In the genomic region with DNA sequence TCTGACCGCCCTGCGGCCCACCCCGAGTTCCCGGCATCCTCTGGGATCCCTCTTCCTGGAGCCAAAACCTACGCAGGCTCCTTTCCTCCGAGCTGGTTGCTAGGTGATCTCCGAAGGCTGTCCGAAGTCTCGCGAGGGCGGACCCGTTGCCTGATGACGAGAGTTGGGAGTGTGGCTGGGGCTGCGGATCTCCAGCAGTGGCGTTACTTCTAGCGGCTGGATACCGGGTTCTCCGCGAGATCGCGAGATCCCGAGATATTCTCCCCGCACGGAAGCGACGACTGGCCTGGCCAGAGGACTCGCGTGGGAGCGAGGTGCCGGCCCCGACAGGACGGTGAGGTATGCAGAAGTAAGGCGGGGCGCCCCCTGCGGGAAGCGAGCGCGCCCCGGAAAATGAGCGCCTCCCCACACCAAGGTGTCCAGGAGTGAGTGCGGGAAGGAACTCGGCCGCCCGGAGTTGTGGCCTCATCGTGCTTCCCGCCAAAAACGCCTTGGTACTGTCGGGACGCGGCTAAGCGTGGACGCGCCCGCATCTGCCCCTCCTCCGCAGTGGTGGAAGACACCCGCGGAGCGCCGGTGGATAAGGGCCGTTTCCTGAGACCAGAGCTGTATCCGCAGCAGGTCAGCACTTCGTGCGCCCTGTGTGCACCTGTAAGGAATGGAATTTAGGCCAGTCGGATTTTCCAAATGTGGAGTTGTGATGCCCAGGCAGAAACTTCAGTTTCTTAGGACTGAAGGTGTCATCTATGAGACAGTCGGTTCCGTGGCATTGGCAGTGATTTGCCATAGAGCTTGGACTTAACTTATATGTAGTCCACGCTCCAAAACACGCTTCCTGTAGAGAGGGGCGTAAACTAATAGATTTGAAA, we compare ENCODE assay signal across 1 cellular context.
A peak's percentile ranks its signal among the peaks of the same experiment; 100 is the strongest.
TF ChIP-seq lines count a peak whose summit lies in the region.

A gene (plus strand): TSS at position 146 of the 869 bp plus-strand sequence. CDS start 1,426 bp downstream, outside the sequence.

TF ChIP-seq in HepG2, 621 proteins besides CTCF, POLR2A, EP300 and RAD21 (continued from another document and continues in another):
- TF ChIP-seq, protein P1, sequence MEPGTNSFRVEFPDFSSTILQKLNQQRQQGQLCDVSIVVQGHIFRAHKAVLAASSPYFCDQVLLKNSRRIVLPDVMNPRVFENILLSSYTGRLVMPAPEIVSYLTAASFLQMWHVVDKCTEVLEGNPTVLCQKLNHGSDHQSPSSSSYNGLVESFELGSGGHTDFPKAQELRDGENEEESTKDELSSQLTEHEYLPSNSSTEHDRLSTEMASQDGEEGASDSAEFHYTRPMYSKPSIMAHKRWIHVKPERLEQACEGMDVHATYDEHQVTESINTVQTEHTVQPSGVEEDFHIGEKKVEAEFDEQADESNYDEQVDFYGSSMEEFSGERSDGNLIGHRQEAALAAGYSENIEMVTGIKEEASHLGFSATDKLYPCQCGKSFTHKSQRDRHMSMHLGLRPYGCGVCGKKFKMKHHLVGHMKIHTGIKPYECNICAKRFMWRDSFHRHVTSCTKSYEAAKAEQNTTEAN (CRISPR knock-in tag; conservative IDR thresholded peaks at IDR 0.05): no peak; the same call in 1 of the 2 replicates
- TF ChIP-seq, protein P2, sequence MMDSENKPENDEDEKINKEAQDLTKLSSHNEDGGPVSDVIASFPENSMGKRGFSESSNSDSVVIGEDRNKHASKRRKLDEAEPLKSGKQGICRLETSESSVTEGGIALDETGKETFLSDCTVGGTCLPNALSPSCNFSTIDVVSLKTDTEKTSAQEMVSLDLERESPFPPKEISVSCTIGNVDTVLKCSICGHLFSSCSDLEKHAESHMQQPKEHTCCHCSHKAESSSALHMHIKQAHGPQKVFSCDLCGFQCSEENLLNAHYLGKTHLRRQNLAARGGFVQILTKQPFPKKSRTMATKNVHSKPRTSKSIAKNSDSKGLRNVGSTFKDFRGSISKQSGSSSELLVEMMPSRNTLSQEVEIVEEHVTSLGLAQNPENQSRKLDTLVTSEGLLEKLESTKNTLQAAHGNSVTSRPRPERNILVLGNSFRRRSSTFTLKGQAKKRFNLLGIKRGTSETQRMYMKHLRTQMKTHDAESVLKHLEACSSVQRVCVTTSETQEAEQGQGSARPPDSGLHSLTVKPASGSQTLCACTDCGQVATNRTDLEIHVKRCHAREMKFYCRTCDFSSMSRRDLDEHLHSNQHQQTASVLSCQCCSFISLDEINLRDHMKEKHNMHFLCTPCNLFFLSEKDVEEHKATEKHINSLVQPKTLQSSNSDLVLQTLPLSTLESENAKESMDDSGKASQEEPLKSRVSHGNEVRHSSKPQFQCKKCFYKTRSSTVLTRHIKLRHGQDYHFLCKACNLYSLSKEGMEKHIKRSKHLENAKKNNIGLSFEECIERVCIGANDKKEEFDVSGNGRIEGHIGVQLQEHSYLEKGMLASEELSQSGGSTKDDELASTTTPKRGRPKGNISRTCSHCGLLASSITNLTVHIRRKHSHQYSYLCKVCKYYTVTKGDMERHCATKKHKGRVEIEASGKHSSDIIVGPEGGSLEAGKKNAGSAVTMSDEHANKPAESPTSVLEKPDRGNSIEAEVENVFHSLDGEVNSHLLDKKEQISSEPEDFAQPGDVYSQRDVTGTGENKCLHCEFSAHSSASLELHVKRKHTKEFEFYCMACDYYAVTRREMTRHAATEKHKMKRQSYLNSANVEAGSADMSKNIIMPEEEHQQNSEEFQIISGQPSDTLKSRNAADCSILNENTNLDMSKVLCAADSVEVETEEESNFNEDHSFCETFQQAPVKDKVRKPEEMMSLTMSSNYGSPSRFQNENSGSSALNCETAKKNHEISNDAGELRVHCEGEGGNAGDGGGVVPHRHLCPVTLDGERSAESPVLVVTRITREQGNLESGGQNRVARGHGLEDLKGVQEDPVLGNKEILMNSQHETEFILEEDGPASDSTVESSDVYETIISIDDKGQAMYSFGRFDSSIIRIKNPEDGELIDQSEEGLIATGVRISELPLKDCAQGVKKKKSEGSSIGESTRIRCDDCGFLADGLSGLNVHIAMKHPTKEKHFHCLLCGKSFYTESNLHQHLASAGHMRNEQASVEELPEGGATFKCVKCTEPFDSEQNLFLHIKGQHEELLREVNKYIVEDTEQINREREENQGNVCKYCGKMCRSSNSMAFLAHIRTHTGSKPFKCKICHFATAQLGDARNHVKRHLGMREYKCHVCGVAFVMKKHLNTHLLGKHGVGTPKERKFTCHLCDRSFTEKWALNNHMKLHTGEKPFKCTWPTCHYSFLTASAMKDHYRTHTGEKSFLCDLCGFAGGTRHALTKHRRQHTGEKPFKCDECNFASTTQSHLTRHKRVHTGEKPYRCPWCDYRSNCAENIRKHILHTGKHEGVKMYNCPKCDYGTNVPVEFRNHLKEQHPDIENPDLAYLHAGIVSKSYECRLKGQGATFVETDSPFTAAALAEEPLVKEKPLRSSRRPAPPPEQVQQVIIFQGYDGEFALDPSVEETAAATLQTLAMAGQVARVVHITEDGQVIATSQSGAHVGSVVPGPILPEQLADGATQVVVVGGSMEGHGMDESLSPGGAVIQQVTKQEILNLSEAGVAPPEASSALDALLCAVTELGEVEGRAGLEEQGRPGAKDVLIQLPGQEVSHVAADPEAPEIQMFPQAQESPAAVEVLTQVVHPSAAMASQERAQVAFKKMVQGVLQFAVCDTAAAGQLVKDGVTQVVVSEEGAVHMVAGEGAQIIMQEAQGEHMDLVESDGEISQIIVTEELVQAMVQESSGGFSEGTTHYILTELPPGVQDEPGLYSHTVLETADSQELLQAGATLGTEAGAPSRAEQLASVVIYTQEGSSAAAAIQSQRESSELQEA (CRISPR knock-in tag; IDR thresholded peaks at IDR 0.05; ENCODE audit: not compliant biosample characterization): peak; percentile 80
- TF ChIP-seq ZNF34 (CRISPR knock-in tag; IDR thresholded peaks at IDR 0.05; ENCODE audit: borderline replicate concordance) (peak; percentile 90; the same call in 1 of the 2 replicates), ZKSCAN5 (CRISPR knock-in tag; IDR thresholded peaks at IDR 0.05) (no peak), MXI1 (IDR thresholded peaks at IDR 0.05; ENCODE audit: borderline replicate concordance, low read depth, low read length) (peak; percentile 45; the same call in 1 of the 3 replicates), RNF2 (conservative IDR thresholded peaks at IDR 0.05; ENCODE audit: low read depth) (peak; percentile 40; the same call in 1 of the 2 replicates), ZNF350 (CRISPR knock-in tag; IDR thresholded peaks at IDR 0.05; ENCODE audit: borderline replicate concordance, low read depth) (peak; percentile 65; the same call in 1 of the 2 replicates), TP53 (CRISPR knock-in tag; conservative IDR thresholded peaks at IDR 0.05) (no peak), KDM1A (CRISPR knock-in tag; IDR thresholded peaks at IDR 0.05) (no peak), MTF2 (CRISPR knock-in tag; IDR thresholded peaks at IDR 0.05; ENCODE audit: borderline replicate concordance) (no peak), CBX2 (IDR thresholded peaks at IDR 0.05; ENCODE audit: low read depth, low read length) (no peak), CBX2 (CRISPR knock-in tag; IDR thresholded peaks at IDR 0.05; ENCODE audit: low read depth) (no peak), ELF1 (CRISPR knock-in tag; IDR thresholded peaks at IDR 0.05) (peak; percentile 86), MEIS2 (CRISPR knock-in tag; IDR thresholded peaks at IDR 0.05) (no peak), CCDC6 (CRISPR knock-in tag; IDR thresholded peaks at IDR 0.05) (peak; percentile 93), HNF4G (IDR thresholded peaks at IDR 0.05; ENCODE audit: borderline replicate concordance, low read depth, low read length) (no peak), HNF4G (CRISPR knock-in tag; IDR thresholded peaks at IDR 0.05; ENCODE audit: borderline replicate concordance, low read depth) (no peak), ZFAT (CRISPR knock-in tag; conservative IDR thresholded peaks at IDR 0.05) (no peak), NR2F2 (IDR thresholded peaks at IDR 0.05; ENCODE audit: borderline replicate concordance, low read depth) (0 out of 2 replicates have a peak, but pooled peaks have one; percentile 21), ZNF263 (CRISPR knock-in tag; IDR thresholded peaks at IDR 0.05) (no peak; the same call in 1 of the 2 replicates), KMT2B (CRISPR knock-in tag; IDR thresholded peaks at IDR 0.05) (peak; percentile 90), SIX1 (CRISPR knock-in tag; IDR thresholded peaks at IDR 0.05; ENCODE audit: borderline replicate concordance) (no peak), NR1H2 (CRISPR knock-in tag; IDR thresholded peaks at IDR 0.05; ENCODE audit: borderline replicate concordance, low read depth) (no peak), ZKSCAN8 (CRISPR knock-in tag; IDR thresholded peaks at IDR 0.05; ENCODE audit: borderline replicate concordance) (peak; percentile 40; the same call in 1 of the 2 replicates), NFKB2 (CRISPR knock-in tag; IDR thresholded peaks at IDR 0.05; ENCODE audit: borderline replicate concordance) (peak; percentile 76; the same call in 1 of the 2 replicates), SALL2 (CRISPR knock-in tag; IDR thresholded peaks at IDR 0.05) (peak; percentile 78; the same call in 1 of the 2 replicates)
- TF ChIP-seq, protein P3, sequence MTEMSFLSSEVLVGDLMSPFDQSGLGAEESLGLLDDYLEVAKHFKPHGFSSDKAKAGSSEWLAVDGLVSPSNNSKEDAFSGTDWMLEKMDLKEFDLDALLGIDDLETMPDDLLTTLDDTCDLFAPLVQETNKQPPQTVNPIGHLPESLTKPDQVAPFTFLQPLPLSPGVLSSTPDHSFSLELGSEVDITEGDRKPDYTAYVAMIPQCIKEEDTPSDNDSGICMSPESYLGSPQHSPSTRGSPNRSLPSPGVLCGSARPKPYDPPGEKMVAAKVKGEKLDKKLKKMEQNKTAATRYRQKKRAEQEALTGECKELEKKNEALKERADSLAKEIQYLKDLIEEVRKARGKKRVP (CRISPR knock-in tag; IDR thresholded peaks at IDR 0.05): no peak
- TF ChIP-seq, protein P4, sequence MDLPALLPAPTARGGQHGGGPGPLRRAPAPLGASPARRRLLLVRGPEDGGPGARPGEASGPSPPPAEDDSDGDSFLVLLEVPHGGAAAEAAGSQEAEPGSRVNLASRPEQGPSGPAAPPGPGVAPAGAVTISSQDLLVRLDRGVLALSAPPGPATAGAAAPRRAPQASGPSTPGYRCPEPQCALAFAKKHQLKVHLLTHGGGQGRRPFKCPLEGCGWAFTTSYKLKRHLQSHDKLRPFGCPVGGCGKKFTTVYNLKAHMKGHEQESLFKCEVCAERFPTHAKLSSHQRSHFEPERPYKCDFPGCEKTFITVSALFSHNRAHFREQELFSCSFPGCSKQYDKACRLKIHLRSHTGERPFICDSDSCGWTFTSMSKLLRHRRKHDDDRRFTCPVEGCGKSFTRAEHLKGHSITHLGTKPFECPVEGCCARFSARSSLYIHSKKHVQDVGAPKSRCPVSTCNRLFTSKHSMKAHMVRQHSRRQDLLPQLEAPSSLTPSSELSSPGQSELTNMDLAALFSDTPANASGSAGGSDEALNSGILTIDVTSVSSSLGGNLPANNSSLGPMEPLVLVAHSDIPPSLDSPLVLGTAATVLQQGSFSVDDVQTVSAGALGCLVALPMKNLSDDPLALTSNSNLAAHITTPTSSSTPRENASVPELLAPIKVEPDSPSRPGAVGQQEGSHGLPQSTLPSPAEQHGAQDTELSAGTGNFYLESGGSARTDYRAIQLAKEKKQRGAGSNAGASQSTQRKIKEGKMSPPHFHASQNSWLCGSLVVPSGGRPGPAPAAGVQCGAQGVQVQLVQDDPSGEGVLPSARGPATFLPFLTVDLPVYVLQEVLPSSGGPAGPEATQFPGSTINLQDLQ (CRISPR knock-in tag; IDR thresholded peaks at IDR 0.05): 0 out of 2 replicates have a peak, but pooled peaks have one; percentile 80
- TF ChIP-seq, protein P5, sequence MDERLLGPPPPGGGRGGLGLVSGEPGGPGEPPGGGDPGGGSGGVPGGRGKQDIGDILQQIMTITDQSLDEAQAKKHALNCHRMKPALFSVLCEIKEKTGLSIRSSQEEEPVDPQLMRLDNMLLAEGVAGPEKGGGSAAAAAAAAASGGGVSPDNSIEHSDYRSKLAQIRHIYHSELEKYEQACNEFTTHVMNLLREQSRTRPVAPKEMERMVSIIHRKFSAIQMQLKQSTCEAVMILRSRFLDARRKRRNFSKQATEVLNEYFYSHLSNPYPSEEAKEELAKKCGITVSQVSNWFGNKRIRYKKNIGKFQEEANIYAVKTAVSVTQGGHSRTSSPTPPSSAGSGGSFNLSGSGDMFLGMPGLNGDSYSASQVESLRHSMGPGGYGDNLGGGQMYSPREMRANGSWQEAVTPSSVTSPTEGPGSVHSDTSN (CRISPR knock-in tag; IDR thresholded peaks at IDR 0.05): 0 out of 2 replicates have a peak, but pooled peaks have one; percentile 17
- TF ChIP-seq, protein P6, sequence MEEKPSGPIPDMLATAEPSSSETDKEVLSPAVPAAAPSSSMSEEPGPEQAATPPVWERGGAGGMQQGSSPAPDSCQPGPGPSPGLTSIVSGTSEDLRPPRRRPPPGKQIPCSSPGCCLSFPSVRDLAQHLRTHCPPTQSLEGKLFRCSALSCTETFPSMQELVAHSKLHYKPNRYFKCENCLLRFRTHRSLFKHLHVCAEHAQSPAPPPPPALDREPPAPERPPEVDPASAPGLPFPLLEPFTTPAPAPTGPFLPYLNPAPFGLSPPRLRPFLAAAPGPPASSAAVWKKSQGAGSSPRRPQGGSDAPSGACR (CRISPR knock-in tag; IDR thresholded peaks at IDR 0.05): 0 out of 2 replicates have a peak, but pooled peaks have one; percentile 70
- TF ChIP-seq, protein P7, sequence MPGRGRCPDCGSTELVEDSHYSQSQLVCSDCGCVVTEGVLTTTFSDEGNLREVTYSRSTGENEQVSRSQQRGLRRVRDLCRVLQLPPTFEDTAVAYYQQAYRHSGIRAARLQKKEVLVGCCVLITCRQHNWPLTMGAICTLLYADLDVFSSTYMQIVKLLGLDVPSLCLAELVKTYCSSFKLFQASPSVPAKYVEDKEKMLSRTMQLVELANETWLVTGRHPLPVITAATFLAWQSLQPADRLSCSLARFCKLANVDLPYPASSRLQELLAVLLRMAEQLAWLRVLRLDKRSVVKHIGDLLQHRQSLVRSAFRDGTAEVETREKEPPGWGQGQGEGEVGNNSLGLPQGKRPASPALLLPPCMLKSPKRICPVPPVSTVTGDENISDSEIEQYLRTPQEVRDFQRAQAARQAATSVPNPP (CRISPR knock-in tag; IDR thresholded peaks at IDR 0.05): no peak; the same call in 1 of the 2 replicates
- TF ChIP-seq, protein P8, sequence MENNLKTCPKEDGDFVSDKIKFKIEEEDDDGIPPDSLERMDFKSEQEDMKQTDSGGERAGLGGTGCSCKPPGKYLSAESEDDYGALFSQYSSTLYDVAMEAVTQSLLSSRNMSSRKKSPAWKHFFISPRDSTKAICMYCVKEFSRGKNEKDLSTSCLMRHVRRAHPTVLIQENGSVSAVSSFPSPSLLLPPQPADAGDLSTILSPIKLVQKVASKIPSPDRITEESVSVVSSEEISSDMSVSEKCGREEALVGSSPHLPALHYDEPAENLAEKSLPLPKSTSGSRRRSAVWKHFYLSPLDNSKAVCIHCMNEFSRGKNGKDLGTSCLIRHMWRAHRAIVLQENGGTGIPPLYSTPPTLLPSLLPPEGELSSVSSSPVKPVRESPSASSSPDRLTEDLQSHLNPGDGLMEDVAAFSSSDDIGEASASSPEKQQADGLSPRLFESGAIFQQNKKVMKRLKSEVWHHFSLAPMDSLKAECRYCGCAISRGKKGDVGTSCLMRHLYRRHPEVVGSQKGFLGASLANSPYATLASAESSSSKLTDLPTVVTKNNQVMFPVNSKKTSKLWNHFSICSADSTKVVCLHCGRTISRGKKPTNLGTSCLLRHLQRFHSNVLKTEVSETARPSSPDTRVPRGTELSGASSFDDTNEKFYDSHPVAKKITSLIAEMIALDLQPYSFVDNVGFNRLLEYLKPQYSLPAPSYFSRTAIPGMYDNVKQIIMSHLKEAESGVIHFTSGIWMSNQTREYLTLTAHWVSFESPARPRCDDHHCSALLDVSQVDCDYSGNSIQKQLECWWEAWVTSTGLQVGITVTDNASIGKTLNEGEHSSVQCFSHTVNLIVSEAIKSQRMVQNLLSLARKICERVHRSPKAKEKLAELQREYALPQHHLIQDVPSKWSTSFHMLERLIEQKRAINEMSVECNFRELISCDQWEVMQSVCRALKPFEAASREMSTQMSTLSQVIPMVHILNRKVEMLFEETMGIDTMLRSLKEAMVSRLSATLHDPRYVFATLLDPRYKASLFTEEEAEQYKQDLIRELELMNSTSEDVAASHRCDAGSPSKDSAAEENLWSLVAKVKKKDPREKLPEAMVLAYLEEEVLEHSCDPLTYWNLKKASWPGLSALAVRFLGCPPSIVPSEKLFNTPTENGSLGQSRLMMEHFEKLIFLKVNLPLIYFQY (CRISPR knock-in tag; IDR thresholded peaks at IDR 0.05; ENCODE audit: borderline replicate concordance): no peak; the same call in 1 of the 2 replicates
